In the genomic region with DNA sequence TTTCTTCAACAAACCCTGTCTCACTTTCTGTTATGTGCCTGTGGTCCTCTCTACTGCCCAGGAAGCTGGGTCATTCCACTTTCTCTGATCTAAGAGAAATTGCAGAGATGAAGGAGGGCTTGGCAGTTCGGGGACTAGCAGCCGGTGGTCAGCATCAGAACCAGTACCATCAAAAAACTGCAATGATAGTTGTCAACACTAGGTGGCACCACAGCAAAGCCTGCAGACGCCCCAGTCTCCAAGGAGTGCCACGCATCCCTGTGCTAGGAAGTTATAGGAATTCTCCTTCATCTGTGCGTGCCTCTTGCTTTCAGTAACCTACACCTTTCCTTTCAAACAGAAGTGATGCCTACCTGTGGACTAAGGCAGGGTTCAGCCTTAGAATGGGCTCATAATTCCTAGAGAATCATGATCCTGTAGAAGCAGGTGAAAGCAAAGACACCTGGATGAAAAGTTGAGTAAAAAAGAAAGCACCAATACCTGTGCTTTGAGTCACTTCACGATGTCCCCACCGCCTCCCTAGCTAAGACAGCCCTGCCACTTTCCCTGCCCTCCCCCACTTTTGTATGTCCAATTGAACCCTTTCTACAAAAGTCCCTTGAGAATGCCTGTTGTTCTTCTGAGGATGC, we compare ENCODE assay signal across 8 cellular contexts.
DNase-seq lines count a peak whose midpoint lies in the region; ATAC-seq, FAIRE-seq and TF ChIP-seq lines count a peak whose summit lies in the region.

No MANE protein-coding gene starts in this region.

- no peak overlapping the region for H3K4me3 ChIP-seq in adrenal gland
- no peak overlapping the region for H3K4me3 ChIP-seq in left ventricle myocardium inferior

- DNase-seq in GM19239 (ENCODE audit: insufficient read length, low spot score) (peak; percentile 13), NCI-H1694 (lab: John Stamatoyannopoulos, UW) (peak; percentile 51), adrenal gland (peak; percentile 35 to 67 (median 50)), left ventricle myocardium inferior (peak; percentile 15), retina (peak; percentile 72), NOMO-1 treated with DMSO at 0.1 percent for 48 hours (lab: John Stamatoyannopoulos, UW; ENCODE audit: unreplicated experiment) (no peak)

- 41 to 46% (median 42%) methylated on average over 6 to 7 of the region's 7 CpGs for WGBS in adrenal gland, 4 donors

- H3K9me3 ChIP-seq in adrenal gland (replicated peaks in 1 of 3) (no peaks in the 10 kb centered on the region), left ventricle myocardium inferior (replicated peaks) (no peaks in the 10 kb centered on the region)

- H3K27me3 ChIP-seq in adrenal gland = no peaks in the 10 kb centered on the region
- no peaks in the 10 kb centered on the region for H3K27me3 ChIP-seq in left ventricle myocardium inferior (ENCODE audit: low read depth)

- H3K27ac ChIP-seq in C4-2B (no peak overlapping the region), adrenal gland (peak overlapping the region in 1 of 5 donors; percentile 44), left ventricle myocardium inferior (replicated peaks) (no peak overlapping the region)

- TF ChIP-seq POLR2A in adrenal gland (IDR thresholded peaks at IDR 0.05) = no peak

- peak; percentile 91 for TF ChIP-seq CTCF in C4-2B (conservative IDR thresholded peaks at IDR 0.05)
- peak; percentile 42 to 73 (median 57) for TF ChIP-seq CTCF in adrenal gland (IDR thresholded peaks at IDR 0.05)
- TF ChIP-seq CTCF in left ventricle myocardium inferior (IDR thresholded peaks at IDR 0.05; ENCODE audit: borderline replicate concordance) = peak; percentile 89

- intact Hi-C loops in adrenal gland (cut with DNase I) = loop anchor here (5.0 to 10.0 kb wide), 5 partner anchors 141 to 921 kb away; partner anchors contain the start of genes APP (in 2 of the 2) and CYYR1 (in 1 of the 2)
- intact Hi-C loops in left ventricle myocardium inferior (cut with micrococcal nuclease) = loop anchor here (10.0 kb wide), 1 partner anchor 831 kb away; no protein-coding TSS in a partner anchor

- no peaks in the 10 kb centered on the region for H3K36me3 ChIP-seq in adrenal gland (replicated peaks in 1 of 2)
- no peaks in the 10 kb centered on the region for H3K36me3 ChIP-seq in left ventricle myocardium inferior

- FAIRE-seq in GM19239 (lab: Jason Lieb, UNC) = no peak

- H3K4me1 ChIP-seq in adrenal gland (replicated peaks in 1 of 2) (peaks cover 6 to 26% of the 10 kb centered on the region in 2 donors), left ventricle myocardium inferior (peaks cover 5% of the 10 kb centered on the region)

- ATAC-seq in HG03460 (IDR thresholded peaks at IDR 0.05; ENCODE audit: unreplicated experiment) = no peak
